Comparison of ENCODE assay signal across 16 cellular contexts in the genomic region with DNA sequence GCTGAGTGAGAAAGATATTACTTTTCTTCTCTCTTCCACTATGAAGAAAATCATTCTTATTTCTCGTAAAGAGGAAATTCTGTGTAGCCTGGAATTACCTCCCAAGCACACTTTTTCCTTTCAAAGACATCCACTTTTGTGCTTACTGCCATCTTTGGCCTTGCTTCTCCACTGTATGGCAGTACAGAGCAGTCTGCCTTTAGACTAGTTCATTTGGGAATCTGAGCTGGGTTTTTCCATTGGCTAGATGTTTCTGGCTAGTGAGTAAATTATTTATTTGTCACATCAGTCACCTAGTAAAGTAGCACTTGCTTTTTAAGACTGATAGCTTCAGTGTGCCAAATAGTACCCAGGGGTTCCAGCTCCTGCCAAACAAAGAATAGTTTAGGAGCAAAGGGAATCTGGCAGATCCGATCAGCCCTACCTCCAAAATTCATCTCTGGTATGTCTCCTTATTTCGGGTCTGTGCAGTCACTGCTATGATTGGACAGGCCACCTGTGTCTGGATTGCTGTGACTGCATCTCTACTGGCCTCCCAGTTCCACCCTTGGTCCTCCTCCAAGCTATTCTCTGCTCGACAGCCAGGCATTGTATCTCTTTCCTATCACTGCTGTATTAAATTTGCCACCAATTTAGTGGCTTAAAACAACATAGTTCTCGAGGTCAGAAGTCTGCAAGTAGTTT.
DNase-seq lines count a peak whose midpoint lies in the region; ATAC-seq, FAIRE-seq and TF ChIP-seq lines count a peak whose summit lies in the region.
"Had no signal": no experiment of that assay in that cellular context is flagged by ENCODE, and none has a peak within 500 bp of the region (broad histone marks: within the 10 kb centered on the region; RNA-seq: fewer than 3 reads in every experiment).

No MANE protein-coding gene starts in this region.

- no peak for ATAC-seq in PC-3
- ATAC-seq in HG02884 (IDR thresholded peaks at IDR 0.05; ENCODE audit: unreplicated experiment), result no peak
- ATAC-seq: HepG2 had no signal

- no peaks in the 10 kb centered on the region for H3K27me3 ChIP-seq in PC-3 (ENCODE audit: low read length)
- H3K27me3 ChIP-seq: testis had no signal

- FAIRE-seq in frontal cortex (lab: Jason Lieb, UNC) (no peak), urothelium cell line (lab: Jason Lieb, UNC) (no peak)
- FAIRE-seq: HepG2 had no signal

- peaks cover 60% of the 10 kb centered on the region for H3K4me1 ChIP-seq in PC-3 (ENCODE audit: insufficient read depth, low read length)
- H3K4me1 ChIP-seq: testis had no signal

- in situ Hi-C loops in Caki2 (cut with HindIII; ENCODE audit: low pct_unique_long_range_greater_than_20kb, low sequenced_read_pairs), result no loop called here

- H4K20me1 ChIP-seq in PC-3 (ENCODE audit: low read length), result no peaks in the 10 kb centered on the region

- POLR2A ChIA-PET in PC-3 (lab: Charles Lee; ENCODE audit: unreplicated experiment), result no interaction called here

- intact Hi-C loops in PC-3 (cut with micrococcal nuclease), result loop anchor here (5.0 kb wide), 1 partner anchor 88 kb away; no protein-coding TSS in a partner anchor

- H3K9ac ChIP-seq in PC-3 (ENCODE audit: low read length), result no peak overlapping the region

- no peaks in the 10 kb centered on the region for H3K36me3 ChIP-seq in PC-3 (ENCODE audit: low read depth, low read length)

- no TSS peak for BruUV-seq in PC-3 (replicated peaks; lab: Mats Ljungman, UMichigan)

- no peak overlapping the region; the same call in 1 of the 2 replicates for H2AFZ ChIP-seq in PC-3 (ENCODE audit: low read length)

- no peaks in the 10 kb centered on the region for H3K79me2 ChIP-seq in PC-3 (ENCODE audit: low read length)

- H3K27ac ChIP-seq in PC-3 (ENCODE audit: low read length), result no peak overlapping the region
- H3K27ac ChIP-seq: skin epidermis, testis had no signal

- H3K9me2 ChIP-seq in PC-3 (replicated peaks; ENCODE audit: low read length), result no peaks in the 10 kb centered on the region

- no peak overlapping the region for H3K4me2 ChIP-seq in PC-3 (ENCODE audit: low read length)

- CTCF ChIA-PET in PC-3 (lab: Charles Lee), result interaction anchor here (0.6 kb wide), 1 partner anchor 250 kb away, joined by 3 read pairs; no protein-coding TSS in a partner anchor

- H3F3A ChIP-seq in PC-3 (ENCODE audit: low read length, unreplicated experiment), result peaks cover 14% of the 10 kb centered on the region

- TF ChIP-seq CTCF in PC-3 (conservative IDR thresholded peaks at IDR 0.05; ENCODE audit: low read depth, low read length), result no peak; the same call in 1 of the 2 replicates
- TF ChIP-seq CTCF in fibroblast of mammary gland (conservative IDR thresholded peaks at IDR 0.05; ENCODE audit: control insufficient read depth, insufficient read depth, low read depth, low read length), result peak; percentile 2
- peak; percentile 36 for TF ChIP-seq CTCF in retinal pigment epithelial cell (conservative IDR thresholded peaks at IDR 0.05; ENCODE audit: low read depth, low read length)

- DNase-seq in Caki2 (ENCODE audit: low read depth), result peak; percentile 4
- DNase-seq in PC-3, result peak; percentile 33
- no peak for DNase-seq in fibroblast of mammary gland (ENCODE audit: low read depth)
- no peak for DNase-seq in retinal pigment epithelial cell (ENCODE audit: low read depth)
- DNase-seq in frontal cortex (ENCODE audit: low spot score in 2 of 2), result no peak
- no peak for DNase-seq in urothelium cell line (ENCODE audit: low spot score)
- DNase-seq: activated CD4-positive, CD25-positive, alpha-beta regulatory T cell; CD4-positive, CD25-positive, alpha-beta regulatory T cell; DMS79 treated with DMSO at 0.1 percent for 48 hours; NK-92 treated with Interleukin-12 subunit alpha and Interleukin-12 subunit beta, amount 100 ng/mL, for 24 hours; stimulated activated CD4-positive, alpha-beta T cell treated with anti-CD3 and anti-CD28 coated beads, Interleukin-4, amount 100 ng/mL, for 4 hours; T-helper 2 cell; testis had no signal

- no peaks in the 10 kb centered on the region for H3K9me3 ChIP-seq in PC-3 (ENCODE audit: low read length)
- H3K9me3 ChIP-seq: testis had no signal

- H3K4me3 ChIP-seq in PC-3 (ENCODE audit: low read length) (no peak overlapping the region), fibroblast of mammary gland (ENCODE audit: control insufficient read depth, low read depth, low read length) (no peak overlapping the region), retinal pigment epithelial cell (ENCODE audit: low read length) (no peak overlapping the region)
- H3K4me3 ChIP-seq: skin epidermis, testis had no signal

Comparison
In these comparisons a context has a peak if more than half of its experiments do, and no peak if none do; other contexts are left out.
1. DNase-seq: peak in Caki2 (single experiment) and PC-3 (single experiment); none in fibroblast of mammary gland (single experiment), retinal pigment epithelial cell (single experiment), frontal cortex (0 of 2) and urothelium cell line (single experiment).